Comparison of ENCODE assay signal across 9 cellular contexts in genomic region chr17:15699937-15700336, GRCh38. TPM values are rescaled to one million over a fixed set of nuclear protein-coding genes. Genes with fewer than 3 reads are reported as not detected.
DNase-seq lines count a peak whose midpoint lies in the region; ATAC-seq and TF ChIP-seq lines count a peak whose summit lies in the region.
"Not testable (repeated sequence)": the region's sequence is repeated elsewhere in the genome, so short reads cannot be mapped to it uniquely, and the experiment has no call there.
"Had no signal": no experiment of that assay in that cellular context is flagged by ENCODE, and none has a peak within 500 bp of the region (broad histone marks: within the 10 kb centered on the region; RNA-seq: fewer than 3 reads in every experiment).

No MANE protein-coding gene starts in this region.

- H3K79me1 ChIP-seq in trophoblast cell (ENCODE audit: low read length) = not testable (repeated sequence)

- ATAC-seq in HG03354 (IDR thresholded peaks at IDR 0.05; ENCODE audit: poor library complexity, severe bottlenecking, unreplicated experiment) = peak; percentile 3
- ATAC-seq in T-cell (replicated peaks in 1 of 4) = peak; percentile 3 to 15 (median 7)
- peak; percentile 8 to 28 (median 27) for ATAC-seq in right lobe of liver
- ATAC-seq in upper lobe of right lung = peak; percentile 3

- DNase-seq in GM12864 (ENCODE audit: low read depth); T-cell; astrocyte of the spinal cord (ENCODE audit: low read depth, low spot score); fibroblast of mammary gland (ENCODE audit: low read depth); right lobe of liver; trophoblast cell; upper lobe of right lung: not testable (repeated sequence)

- intact Hi-C loops in right lobe of liver (cut with DNase I); upper lobe of right lung (cut with DNase I): not testable (repeated sequence)

- H3K18ac ChIP-seq in trophoblast cell (ENCODE audit: low read length) = not testable (repeated sequence)

- H3K23ac ChIP-seq in trophoblast cell (ENCODE audit: low read length) = not testable (repeated sequence)

- not testable (repeated sequence) for TF ChIP-seq POLR2A in right lobe of liver (IDR thresholded peaks at IDR 0.05)

- H3K4me3 ChIP-seq in GM12864 (ENCODE audit: low read depth, low read length) (peak overlapping the region; percentile 56), astrocyte of the spinal cord (ENCODE audit: low read depth, low read length) (peak overlapping the region; percentile 54), fibroblast of mammary gland (ENCODE audit: control insufficient read depth, low read depth, low read length) (peak overlapping the region; percentile 48), right lobe of liver (peak overlapping the region; percentile 33 to 63 (median 56)), trophoblast cell (ENCODE audit: low read depth, low read length) (peak overlapping the region; percentile 73), upper lobe of right lung (peak overlapping the region; percentile 58)

- not testable (repeated sequence) for H3K27me3 ChIP-seq in right lobe of liver; trophoblast cell (ENCODE audit: insufficient read depth, low read length); upper lobe of right lung

- peak overlapping the region; percentile 33 for H4K91ac ChIP-seq in trophoblast cell (ENCODE audit: low read depth, low read length)

- peaks cover 15% of the 10 kb centered on the region for H3K36me3 Mint-ChIP-seq in T-cell

- H2AFZ ChIP-seq in trophoblast cell (ENCODE audit: insufficient read depth, low read length, poor library complexity) = not testable (repeated sequence)

- peak overlapping the region; percentile 23 for H4K12ac ChIP-seq in trophoblast cell (ENCODE audit: low read depth, low read length)

- peak overlapping the region; percentile 48 for H3K4me2 ChIP-seq in trophoblast cell (ENCODE audit: low read length)

- TF ChIP-seq CTCF in GM12864 (IDR thresholded peaks at IDR 0.05; ENCODE audit: low read depth, low read length, missing control alignments); astrocyte of the spinal cord (IDR thresholded peaks at IDR 0.05; ENCODE audit: low read depth, low read length); fibroblast of mammary gland (conservative IDR thresholded peaks at IDR 0.05; ENCODE audit: control insufficient read depth, insufficient read depth, low read depth, low read length); right lobe of liver (IDR thresholded peaks at IDR 0.05); upper lobe of right lung (IDR thresholded peaks at IDR 0.05): not testable (repeated sequence)

- H3K9ac ChIP-seq in trophoblast cell (ENCODE audit: low read length) = peak overlapping the region; percentile 85

- H2BK12ac ChIP-seq in trophoblast cell (ENCODE audit: low read length) = not testable (repeated sequence)

- peak overlapping the region; percentile 53 for H3K4ac ChIP-seq in trophoblast cell (ENCODE audit: low read depth, low read length)

- not testable (repeated sequence) for H3K27me3 Mint-ChIP-seq in T-cell

- no CpG with 5 or more reads among the region's 21 CpGs for WGBS in right lobe of liver (ENCODE audit: insufficient coverage, low coverage, low lambda C conversion rate, missing lambda C conversion rate)
- no CpG with 5 or more reads among the region's 21 CpGs for whole genome bisulfite sequencing in trophoblast cell (ENCODE audit: extremely low coverage, insufficient coverage, insufficient read length)

- peak overlapping the region; percentile 57 for H4K8ac ChIP-seq in trophoblast cell (ENCODE audit: low read depth, low read length)

- H3K4me1 ChIP-seq in right lobe of liver; trophoblast cell (ENCODE audit: control insufficient read depth in 1 of 2, insufficient read depth in 2 of 2, low read length in 2 of 2); upper lobe of right lung: not testable (repeated sequence)

- peaks cover 6 to 19% (median 12%) of the 10 kb centered on the region in 3 donors for H3K4me1 Mint-ChIP-seq in T-cell

- peak overlapping the region; percentile 16 for H2BK5ac ChIP-seq in trophoblast cell (ENCODE audit: low read depth, low read length, poor library complexity)

- peak overlapping the region; percentile 87 to 95 for H3K27ac Mint-ChIP-seq in T-cell

- CTCF ChIA-PET in T-cell (lab: Charles Lee) = not testable (repeated sequence)

- H2AK5ac ChIP-seq in trophoblast cell (ENCODE audit: low read length) = not testable (repeated sequence)

- not testable (repeated sequence) for H3K27ac ChIP-seq in right lobe of liver; trophoblast cell (ENCODE audit: low read depth, low read length); upper lobe of right lung

- not testable (repeated sequence) for H3K9me3 ChIP-seq in right lobe of liver; trophoblast cell (ENCODE audit: insufficient read depth, low read depth, low read length); upper lobe of right lung

- POLR2A ChIA-PET in T-cell (lab: Charles Lee) = not testable (repeated sequence)

- not testable (repeated sequence) for H3K36me3 ChIP-seq in right lobe of liver, upper lobe of right lung
- peaks cover 12% of the 10 kb centered on the region in 2 experiments for H3K36me3 ChIP-seq in trophoblast cell (ENCODE audit: control insufficient read depth in 1 of 2, insufficient read depth in 2 of 2, low read length in 2 of 2)

- not testable (repeated sequence) for H3K9me3 Mint-ChIP-seq in T-cell

- H3K79me2 ChIP-seq in trophoblast cell (ENCODE audit: control insufficient read depth, insufficient read depth, low read length, poor library complexity) = not testable (repeated sequence)

- H3K14ac ChIP-seq in trophoblast cell (ENCODE audit: low read length) = peak overlapping the region; percentile 42

- H2BK120ac ChIP-seq in trophoblast cell (ENCODE audit: insufficient read depth, low read length, poor library complexity) = not testable (repeated sequence)

- H3K4me3 Mint-ChIP-seq in T-cell = peak overlapping the region; percentile 92 to 98 (median 92)

- in situ Hi-C loops in astrocyte of the spinal cord (cut with HindIII; ENCODE audit: low sequenced_read_pairs) = not testable (repeated sequence)

RNA-seq across cellular contexts. Expression of gene ZNF286A, which starts 0.4 kb away (rescaled TPM):
- total RNA-seq in T-cell (10 to 100 TPM; 15.9 to 44.3 (median 26.0) TPM), right lobe of liver (1 to 10 TPM; 2.9 to 8.4 (median 4.3) TPM), upper lobe of right lung (11.6 TPM)
- 21.5 and 22.0 TPM in 2 replicates for polyA plus RNA-seq in trophoblast cell (2013)

RNA-seq across cellular contexts. Expression of gene TRIM16, which starts 15.8 kb away (rescaled TPM):
- total RNA-seq in T-cell (10 to 100 TPM in 2 of 5 donors, 1 to 10 TPM in 3; 6.4 to 13.8 (median 8.9) TPM), right lobe of liver (1 to 10 TPM; 2.9 to 6.3 (median 5.0) TPM), upper lobe of right lung (20.1 TPM)
- 12.9 TPM in 2 replicates for polyA plus RNA-seq in trophoblast cell (2013)

RNA-seq across cellular contexts. Expression of gene TBC1D26, which starts 32.1 kb away (rescaled TPM):
- total RNA-seq in T-cell = not detected
- not detected for total RNA-seq in right lobe of liver
- 0.56 and 0.74 TPM in 2 replicates for polyA plus RNA-seq in trophoblast cell (2013)
- total RNA-seq in upper lobe of right lung = not detected
- total RNA-seq: glomerular endothelial cell had no signal
